Comparison of ENCODE assay signal across 9 cellular contexts in genomic region chr1:31795801-31796621, GRCh38. TPM values are rescaled to one million over a fixed set of nuclear protein-coding genes. Genes with fewer than 3 reads are reported as not detected.
DNase-seq lines count a peak whose midpoint lies in the region; ATAC-seq and TF ChIP-seq lines count a peak whose summit lies in the region.
"Had no signal": no experiment of that assay in that cellular context is flagged by ENCODE, and none has a peak within 500 bp of the region (broad histone marks: within the 10 kb centered on the region; RNA-seq: fewer than 3 reads in every experiment).

No MANE protein-coding gene starts in this region.

- H3K4me1 Mint-ChIP-seq in T-helper 17 cell: peaks cover 3% of the 10 kb centered on the region

- no peak for ATAC-seq in T-helper 17 cell

- H3K27ac Mint-ChIP-seq in T-helper 17 cell: no peak overlapping the region

- peaks cover 41% of the 10 kb centered on the region for H3K27me3 Mint-ChIP-seq in T-helper 17 cell

- no peaks in the 10 kb centered on the region for H3K9me3 ChIP-seq in T-helper 17 cell (ENCODE audit: control insufficient read depth, low read length, poor library complexity, severe bottlenecking)

- no peak overlapping the region for H3K4me3 Mint-ChIP-seq in T-helper 17 cell

- DNase-seq in A172 (ENCODE audit: low spot score) (peak; percentile 52), GM04504 (ENCODE audit: low read depth) (peak; percentile 73), glomerular visceral epithelial cell (ENCODE audit: extremely low spot score) (peak; percentile 53), T-helper 17 cell (no peak), T-helper 9 cell (no peak)
- no peak for DNase-seq in effector CD4-positive, alpha-beta T cell
- DNase-seq in stimulated activated CD4-positive, alpha-beta T cell treated with anti-CD3 and anti-CD28 coated beads, Interleukin-4, amount 100 ng/mL, for 1 hour: no peak
- DNase-seq: activated naive CD4-positive, alpha-beta T cell treated with anti-CD3 and anti-CD28 coated beads, Interleukin-2, amount 50 U/mL, for 16 hours had no signal

- H3K36me3 Mint-ChIP-seq in T-helper 17 cell (ENCODE audit: low read depth): no peaks in the 10 kb centered on the region

TF ChIP-seq in PFSK-1, 5 proteins besides CTCF, POLR2A, EP300 and RAD21:
- TF ChIP-seq FOXP2 (optimal IDR thresholded peaks at IDR 0.05; ENCODE audit: borderline replicate concordance, extremely low read depth, extremely low read length, insufficient read depth) (peak; percentile 22), TAF1 (IDR thresholded peaks at IDR 0.05; ENCODE audit: borderline replicate concordance, insufficient read depth, low read length) (no peak)
TF ChIP-seq in PFSK-1: peak in this region for 1.

RNA-seq across cellular contexts. Expression of gene SPOCD1, which starts 19.8 kb away (rescaled TPM):
- 5.7 and 6.9 TPM in 2 replicates for total RNA-seq in A172 (2014; rRNA removed; shearing (Covaris generic))
- polyA plus RNA-seq in PFSK-1 (2012; ENCODE audit: insufficient read length, low read depth): 6.0 TPM
- 1 to 10 TPM in 1 of 2 donors, under 1 TPM in 1; 0.30 to 7.5 TPM for total RNA-seq in T-helper 17 cell

RNA-seq across cellular contexts. Expression of gene ADGRB2, which starts 31.9 kb away (rescaled TPM):
- 11.3 and 20.9 TPM in 2 replicates for total RNA-seq in A172 (2014; rRNA removed; shearing (Covaris generic))
- polyA plus RNA-seq in PFSK-1 (2012; ENCODE audit: insufficient read length, low read depth): 23.9 TPM
- total RNA-seq in T-helper 17 cell: 1 to 10 TPM; 1.0 to 1.4 TPM

Comparison
In these comparisons a context has a peak if more than half of its experiments do, and no peak if none do; other contexts are left out.
1. DNase-seq: peak in A172 (single experiment), GM04504 (single experiment) and glomerular visceral epithelial cell (single experiment); none in T-helper 17 cell (0 of 3), effector CD4-positive, alpha-beta T cell (single experiment), T-helper 9 cell (single experiment) and stimulated activated CD4-positive, alpha-beta T cell treated with anti-CD3 and anti-CD28 coated beads, Interleukin-4, amount 100 ng/mL, for 1 hour (single experiment).